Comparison of ENCODE assay signal across 19 cellular contexts in the genomic region with DNA sequence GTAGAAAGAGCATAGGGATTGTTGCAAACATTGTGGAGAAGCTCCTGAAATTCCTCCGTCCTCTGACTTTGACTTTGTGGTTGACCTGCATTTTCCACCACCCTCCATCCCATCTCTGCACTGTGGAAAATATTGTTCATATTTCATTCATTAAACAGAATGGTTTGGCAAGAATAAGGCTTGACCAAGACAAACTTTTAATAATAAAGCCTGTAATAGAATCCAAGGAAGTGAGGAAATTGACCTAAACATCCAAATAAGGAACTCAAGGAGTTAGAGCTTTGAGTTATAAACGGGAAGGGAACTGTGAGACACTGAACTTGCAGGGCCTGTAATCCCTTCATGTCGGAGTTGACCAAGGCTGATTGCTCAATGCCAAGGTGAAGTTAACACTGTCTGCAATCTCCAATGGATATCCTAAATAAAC.
DNase-seq lines count a peak whose midpoint lies in the region; ATAC-seq and TF ChIP-seq lines count a peak whose summit lies in the region.
"Had no signal": no experiment of that assay in that cellular context is flagged by ENCODE, and none has a peak within 500 bp of the region (broad histone marks: within the 10 kb centered on the region; RNA-seq: fewer than 3 reads in every experiment).

No MANE protein-coding gene starts in this region.

- H3K9ac ChIP-seq in smooth muscle cell (ENCODE audit: low read depth): no peak overlapping the region

- H3K79me2 ChIP-seq in smooth muscle cell (ENCODE audit: low read depth): no peaks in the 10 kb centered on the region

- no peak overlapping the region for H2AFZ ChIP-seq in smooth muscle cell (ENCODE audit: low read depth)

- H3K9me3 Mint-ChIP-seq in activated CD4-positive, alpha-beta T cell treated with anti-CD3 and anti-CD28 coated beads, Interleukin-2, amount 10 ng/mL, durations not matched to agents 7 days and 5 days: no peaks in the 10 kb centered on the region
- H3K9me3 Mint-ChIP-seq: naive B cell had no signal

- H3K27me3 Mint-ChIP-seq in activated CD4-positive, alpha-beta T cell treated with anti-CD3 and anti-CD28 coated beads, Interleukin-2, amount 10 ng/mL, durations not matched to agents 7 days and 5 days: peaks cover 37% of the 10 kb centered on the region

- no peaks in the 10 kb centered on the region for H3K36me3 ChIP-seq in smooth muscle cell (ENCODE audit: low read depth)
- H3K36me3 ChIP-seq: heart left ventricle had no signal

- peak overlapping the region; percentile 10 for H3K27ac ChIP-seq in smooth muscle cell (ENCODE audit: low read depth)
- H3K27ac ChIP-seq: heart left ventricle, psoas muscle had no signal

- CTCF ChIA-PET in activated CD4-positive, alpha-beta T cell treated with anti-CD3 and anti-CD28 coated beads, Interleukin-2, amount 10 ng/mL, durations not matched to agents 7 days and 5 days (lab: Charles Lee): no interaction called here

- H3K4me2 ChIP-seq in smooth muscle cell: peak overlapping the region; percentile 53

- H4K20me1 ChIP-seq in smooth muscle cell (ENCODE audit: low read depth): no peaks in the 10 kb centered on the region

- H3K4me3 Mint-ChIP-seq in activated CD4-positive, alpha-beta T cell treated with anti-CD3 and anti-CD28 coated beads, Interleukin-2, amount 10 ng/mL, durations not matched to agents 7 days and 5 days: no peak overlapping the region
- H3K4me3 Mint-ChIP-seq: activated naive CD8-positive, alpha-beta T cell; CD4-positive, alpha-beta memory T cell; naive B cell had no signal

- POLR2A ChIA-PET in activated CD4-positive, alpha-beta T cell treated with anti-CD3 and anti-CD28 coated beads, Interleukin-2, amount 10 ng/mL, durations not matched to agents 7 days and 5 days (lab: Charles Lee): no interaction called here

- H3K9me3 ChIP-seq in smooth muscle cell (replicated peaks; ENCODE audit: low read depth): no peaks in the 10 kb centered on the region
- H3K9me3 ChIP-seq: heart left ventricle, psoas muscle had no signal

- DNase-seq in HCEC 1CT: peak; percentile 93
- peak; percentile 92 for DNase-seq in SKM-1 treated with dmso at 0.1 percent for 144 hours (lab: John Stamatoyannopoulos, UW; ENCODE audit: unreplicated experiment)
- DNase-seq in fibroblast of the aortic adventitia (ENCODE audit: low read depth): peak; percentile 77
- DNase-seq in smooth muscle cell (lab: John Stamatoyannopoulos, UW; ENCODE audit: unreplicated experiment): no peak
- DNase-seq in activated CD4-positive, alpha-beta T cell treated with anti-CD3 and anti-CD28 coated beads, Interleukin-2, amount 10 ng/mL, durations not matched to agents 7 days and 5 days: no peak
- DNase-seq in NCI-H526 treated with DMSO at 0.1 percent for 48 hours (lab: John Stamatoyannopoulos, UW): no peak
- no peak for DNase-seq in DMS53 (lab: John Stamatoyannopoulos, UW)
- DNase-seq: activated CD4-positive, alpha-beta T cell treated with anti-CD3 and anti-CD28 coated beads for 4 hours; activated T-cell treated with anti-CD3 and anti-CD28 coated beads for 4 hours; CD4-positive, alpha-beta memory T cell; heart left ventricle; KG1; naive B cell; NCI-H2029; psoas muscle; stimulated activated CD4-positive, alpha-beta T cell treated with anti-CD3 and anti-CD28 coated beads, Interleukin-15, amount 100 ng/mL, for 24 hours; T-helper 2 cell had no signal

- no peak overlapping the region for H3K4me3 ChIP-seq in fibroblast of the aortic adventitia (ENCODE audit: low read depth, low read length)
- H3K4me3 ChIP-seq in smooth muscle cell: no peak overlapping the region
- H3K4me3 ChIP-seq: heart left ventricle, psoas muscle had no signal

- H3K4me1 Mint-ChIP-seq in activated CD4-positive, alpha-beta T cell treated with anti-CD3 and anti-CD28 coated beads, Interleukin-2, amount 10 ng/mL, durations not matched to agents 7 days and 5 days: no peaks in the 10 kb centered on the region
- H3K4me1 Mint-ChIP-seq: CD4-positive, alpha-beta memory T cell; naive B cell had no signal

- TF ChIP-seq CTCF in fibroblast of the aortic adventitia (IDR thresholded peaks at IDR 0.05; ENCODE audit: insufficient read depth, low read length) (no peak), smooth muscle cell (IDR thresholded peaks at IDR 0.05; ENCODE audit: borderline replicate concordance, insufficient read depth, poor library complexity, severe bottlenecking) (no peak)

- H3K4me1 ChIP-seq in smooth muscle cell (ENCODE audit: low read depth): no peaks in the 10 kb centered on the region
- H3K4me1 ChIP-seq: psoas muscle had no signal

- no peak for ATAC-seq in HG03565 (IDR thresholded peaks at IDR 0.05; ENCODE audit: unreplicated experiment)
- ATAC-seq: psoas muscle had no signal

- H3K36me3 Mint-ChIP-seq in activated CD4-positive, alpha-beta T cell treated with anti-CD3 and anti-CD28 coated beads, Interleukin-2, amount 10 ng/mL, durations not matched to agents 7 days and 5 days (ENCODE audit: low read depth): no peaks in the 10 kb centered on the region
- H3K36me3 Mint-ChIP-seq: activated naive CD8-positive, alpha-beta T cell; CD4-positive, alpha-beta memory T cell; naive B cell had no signal

- WGBS in smooth muscle cell (ENCODE audit: low lambda C conversion rate): 35% methylated on average over 3 of the region's 3 CpGs

- H3F3A ChIP-seq in smooth muscle cell (ENCODE audit: low read depth): no peaks in the 10 kb centered on the region

- H3K27ac Mint-ChIP-seq in activated CD4-positive, alpha-beta T cell treated with anti-CD3 and anti-CD28 coated beads, Interleukin-2, amount 10 ng/mL, durations not matched to agents 7 days and 5 days: no peak overlapping the region
- H3K27ac Mint-ChIP-seq: activated naive CD8-positive, alpha-beta T cell; CD4-positive, alpha-beta memory T cell; naive B cell had no signal

- no peaks in the 10 kb centered on the region for H3K27me3 ChIP-seq in smooth muscle cell (ENCODE audit: low read depth)

Comparison
In these comparisons a context has a peak if more than half of its experiments do, and no peak if none do; other contexts are left out.
1. DNase-seq: peak in HCEC 1CT (single experiment), SKM-1 treated with dmso at 0.1 percent for 144 hours (single experiment) and fibroblast of the aortic adventitia (single experiment); none in smooth muscle cell (single experiment), activated CD4-positive, alpha-beta T cell treated with anti-CD3 and anti-CD28 coated beads, Interleukin-2, amount 10 ng/mL, durations not matched to agents 7 days and 5 days (single experiment), NCI-H526 treated with DMSO at 0.1 percent for 48 hours (single experiment) and DMS53 (single experiment).